1 cellular context compared by ENCODE assay signal in genomic region chr15:77030042-77030927, GRCh38.
TF ChIP-seq lines count a peak whose summit lies in the region.

No MANE protein-coding gene starts in this region.

TF ChIP-seq in HepG2, 621 proteins besides CTCF, POLR2A, EP300 and RAD21 (continued from another document):
- TF ChIP-seq UBTF (CRISPR knock-in tag; IDR thresholded peaks at IDR 0.05) (peak; percentile 53), ZNF281 (CRISPR knock-in tag; IDR thresholded peaks at IDR 0.05; ENCODE audit: borderline replicate concordance) (no peak), CENPT (CRISPR knock-in tag; IDR thresholded peaks at IDR 0.05; ENCODE audit: low read depth) (no peak), BCLAF1 (IDR thresholded peaks at IDR 0.05) (no peak), SAP130 (CRISPR knock-in tag; IDR thresholded peaks at IDR 0.05; ENCODE audit: low read depth) (peak; percentile 20; the same call in 1 of the 2 replicates), ZHX1 (CRISPR knock-in tag; IDR thresholded peaks at IDR 0.05; ENCODE audit: low read depth) (0 out of 2 replicates have a peak, but pooled peaks have one; percentile 44), ZKSCAN1 (IDR thresholded peaks at IDR 0.05; ENCODE audit: low read length) (no peak), SETDB1 (CRISPR knock-in tag; IDR thresholded peaks at IDR 0.05; ENCODE audit: borderline replicate concordance) (no peak), RNF219 (CRISPR knock-in tag; IDR thresholded peaks at IDR 0.05) (no peak), ZBTB10 (CRISPR knock-in tag; IDR thresholded peaks at IDR 0.05; ENCODE audit: borderline replicate concordance) (no peak), JUN (CRISPR knock-in tag; IDR thresholded peaks at IDR 0.05) (no peak), LCORL (IDR thresholded peaks at IDR 0.05) (no peak), LCORL (CRISPR knock-in tag; IDR thresholded peaks at IDR 0.05) (peak; percentile 22; the same call in 1 of the 2 replicates), ZNF512B (CRISPR knock-in tag; IDR thresholded peaks at IDR 0.05; ENCODE audit: borderline replicate concordance) (no peak), BATF2 (CRISPR knock-in tag; IDR thresholded peaks at IDR 0.05) (no peak), SMAD9 (CRISPR knock-in tag; IDR thresholded peaks at IDR 0.05) (no peak), ZNF292 (CRISPR knock-in tag; IDR thresholded peaks at IDR 0.05; ENCODE audit: borderline replicate concordance, low read depth) (0 out of 2 replicates have a peak, but pooled peaks have one; percentile 24), GATAD2A (CRISPR knock-in tag; IDR thresholded peaks at IDR 0.05) (no peak), KDM6A (CRISPR knock-in tag; IDR thresholded peaks at IDR 0.05; ENCODE audit: low read depth) (no peak), ZFY (CRISPR knock-in tag; IDR thresholded peaks at IDR 0.05) (peak; percentile 58), MED1 (CRISPR knock-in tag; IDR thresholded peaks at IDR 0.05) (no peak), ZNF326 (CRISPR knock-in tag; IDR thresholded peaks at IDR 0.05; ENCODE audit: borderline replicate concordance) (no peak), ZSCAN21 (CRISPR knock-in tag; IDR thresholded peaks at IDR 0.05; ENCODE audit: borderline replicate concordance) (peak; percentile 62; the same call in 1 of the 2 replicates), PCBP1 (IDR thresholded peaks at IDR 0.05; ENCODE audit: borderline replicate concordance, low read depth, low read length) (0 out of 2 replicates have a peak, but pooled peaks have one; percentile 1)
TF ChIP-seq in HepG2: peak in this region for 23.
